In genomic region chr11:59112494-59112893, GRCh38 we compare ENCODE assay signal across 27 cellular contexts. TPM values are rescaled to one million over a fixed set of nuclear protein-coding genes. Genes with fewer than 3 reads are reported as not detected.
"Had no signal": no experiment of that assay in that cellular context is flagged by ENCODE, and none has a peak within 500 bp of the region (broad histone marks: within the 10 kb centered on the region; RNA-seq: fewer than 3 reads in every experiment).

No MANE protein-coding gene starts in this region.

- H3K36me3 ChIP-seq: adrenal gland, gastroesophageal sphincter, heart left ventricle, prostate gland, right atrium auricular region, thyroid gland, WERI-Rb-1 had no signal

- ATAC-seq: activated naive CD4-positive, alpha-beta T cell treated with anti-CD3 and anti-CD28 coated beads, Interleukin-2, amount 50 U/mL, for 72 hours; gastroesophageal sphincter; heart left ventricle had no signal

- FAIRE-seq: bronchial epithelial cell had no signal

- H3K4me3 ChIP-seq: adrenal gland, gastroesophageal sphincter, heart left ventricle, neural progenitor cell, prostate gland, right atrium auricular region, thyroid gland had no signal

- H3K9ac ChIP-seq: neural progenitor cell had no signal

- H3K9me3 ChIP-seq: adrenal gland, prostate gland, thyroid gland had no signal

- H3K27ac ChIP-seq: adrenal gland, epithelial cell of prostate, gastroesophageal sphincter, heart left ventricle, neural progenitor cell, prostate gland, right atrium auricular region, thyroid gland, WERI-Rb-1 had no signal

- H3K4me2 ChIP-seq: neural progenitor cell had no signal

- DNase-seq: activated CD4-positive, alpha-beta T cell treated with anti-CD3 and anti-CD28 coated beads for 1 hour; activated gamma-delta T cell treated with Interleukin-2 at 50 U/mL for 16 hours; adrenal gland; dermis blood vessel endothelial cell; heart left ventricle; immature natural killer cell; stimulated activated CD4-positive, alpha-beta T cell treated with anti-CD3 and anti-CD28 coated beads, Interleukin-2, amount 100 ng/mL, for 24 hours; stimulated activated naive CD4-positive, alpha-beta T cell treated with Interleukin-2 at 50 U/mL for 16 hours; thyroid gland; WERI-Rb-1 had no signal

- H2AFZ ChIP-seq: neural progenitor cell had no signal

- H3K4me1 ChIP-seq: adrenal gland, prostate gland, right atrium auricular region, thyroid gland had no signal

- H3K27me3 ChIP-seq: adrenal gland, heart left ventricle, right atrium auricular region, thyroid gland had no signal

RNA-seq across cellular contexts. Expression of gene GLYATL1B, which starts 26.4 kb away (rescaled TPM):
- total RNA-seq: activated CD8-positive, alpha-beta memory T cell treated with anti-CD3 and anti-CD28 coated beads for 36 hours; activated naive CD4-positive, alpha-beta T cell treated with anti-CD3 and anti-CD28 coated beads, Interleukin-2, amount 50 U/mL, for 72 hours; activated T-helper 1 cell treated with anti-CD3 and anti-CD28 coated beads, Interleukin-12 subunit alpha, Interleukin-12 subunit beta, Interleukin-2, Interleukin-4 antibody, amounts not matched to agents 30 ng/mL and 10 ng/mL and 1 ng/mL, durations not matched to agents 14 hours and 24 hours and 36 hours; adrenal gland; bronchial epithelial cell; cerebellum; dermis blood vessel endothelial cell; gastroesophageal sphincter; heart left ventricle; liver; mononuclear cell; osteoblast; prostate gland; right atrium auricular region; skeletal muscle tissue; subcutaneous adipose tissue; T-helper 2 cell treated with Interferon-gamma antibody and Interleukin-4, amounts not matched to agents 100 ng/mL and 5 ng/mL, for 36 hours; thyroid gland; ureter had no signal
- polyA plus RNA-seq: adrenal gland, heart left ventricle, immature natural killer cell, liver had no signal
